Comparison of ENCODE assay signal across 1 cellular context in the genomic region with DNA sequence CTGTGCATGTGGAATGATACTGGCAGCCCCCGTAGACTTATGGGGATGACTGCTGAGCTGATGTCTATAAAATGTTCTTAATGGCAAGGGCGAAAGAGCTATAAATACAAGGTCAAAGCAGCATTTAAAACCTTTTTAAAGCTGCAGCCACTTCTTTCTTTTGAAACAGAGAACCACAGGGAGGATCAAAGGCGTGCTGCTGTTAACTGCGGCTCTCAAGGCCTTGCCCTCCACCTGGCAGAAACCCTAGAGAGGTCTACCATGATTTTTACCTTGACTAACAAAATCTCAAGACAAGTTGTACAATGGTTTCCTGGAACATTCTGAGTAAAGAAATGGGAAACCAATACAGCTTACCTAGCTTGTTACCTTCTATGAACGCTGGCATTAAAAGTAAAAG.
TF ChIP-seq lines count a peak whose summit lies in the region.

No MANE protein-coding gene starts in this region.

TF ChIP-seq in HEK293, 187 proteins besides CTCF, POLR2A, EP300 and RAD21 (continued from another document):
- TF ChIP-seq, protein P1, sequence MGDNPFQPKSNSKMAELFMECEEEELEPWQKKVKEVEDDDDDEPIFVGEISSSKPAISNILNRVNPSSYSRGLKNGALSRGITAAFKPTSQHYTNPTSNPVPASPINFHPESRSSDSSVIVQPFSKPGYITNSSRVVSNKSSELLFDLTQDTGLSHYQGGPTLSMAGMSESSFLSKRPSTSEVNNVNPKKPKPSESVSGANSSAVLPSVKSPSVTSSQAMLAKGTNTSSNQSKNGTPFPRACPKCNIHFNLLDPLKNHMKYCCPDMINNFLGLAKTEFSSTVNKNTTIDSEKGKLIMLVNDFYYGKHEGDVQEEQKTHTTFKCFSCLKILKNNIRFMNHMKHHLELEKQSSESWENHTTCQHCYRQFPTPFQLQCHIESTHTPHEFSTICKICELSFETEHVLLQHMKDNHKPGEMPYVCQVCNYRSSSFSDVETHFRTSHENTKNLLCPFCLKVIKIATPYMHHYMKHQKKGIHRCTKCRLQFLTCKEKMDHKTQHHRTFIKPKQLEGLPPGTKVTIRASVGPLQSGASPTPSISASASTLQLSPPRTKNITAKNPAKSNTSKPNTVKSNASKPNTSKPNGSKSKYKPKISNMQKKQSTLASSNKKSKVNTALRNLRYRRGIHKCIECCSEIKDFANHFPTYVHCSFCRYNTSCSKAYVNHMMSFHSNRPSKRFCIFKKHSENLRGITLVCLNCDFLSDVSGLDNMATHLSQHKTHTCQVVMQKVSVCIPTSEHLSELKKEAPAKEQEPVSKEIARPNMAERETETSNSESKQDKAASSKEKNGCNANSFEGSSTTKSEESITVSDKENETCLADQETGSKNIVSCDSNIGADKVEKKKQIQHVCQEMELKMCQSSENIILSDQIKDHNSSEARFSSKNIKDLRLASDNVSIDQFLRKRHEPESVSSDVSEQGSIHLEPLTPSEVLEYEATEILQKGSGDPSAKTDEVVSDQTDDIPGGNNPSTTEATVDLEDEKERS (tag by site-specific recombination; IDR thresholded peaks at IDR 0.05): no peak
- TF ChIP-seq ZNF394 (tag by site-specific recombination; IDR thresholded peaks at IDR 0.05; ENCODE audit: borderline replicate concordance) (no peak), ZNF555 (tag by site-specific recombination; conservative IDR thresholded peaks at IDR 0.05) (no peak), BCL11A (tag by site-specific recombination; IDR thresholded peaks at IDR 0.05; ENCODE audit: low read depth) (no peak), ATF2 (tag by site-specific recombination; IDR thresholded peaks at IDR 0.05; ENCODE audit: low read depth) (no peak)
- TF ChIP-seq, protein P2, sequence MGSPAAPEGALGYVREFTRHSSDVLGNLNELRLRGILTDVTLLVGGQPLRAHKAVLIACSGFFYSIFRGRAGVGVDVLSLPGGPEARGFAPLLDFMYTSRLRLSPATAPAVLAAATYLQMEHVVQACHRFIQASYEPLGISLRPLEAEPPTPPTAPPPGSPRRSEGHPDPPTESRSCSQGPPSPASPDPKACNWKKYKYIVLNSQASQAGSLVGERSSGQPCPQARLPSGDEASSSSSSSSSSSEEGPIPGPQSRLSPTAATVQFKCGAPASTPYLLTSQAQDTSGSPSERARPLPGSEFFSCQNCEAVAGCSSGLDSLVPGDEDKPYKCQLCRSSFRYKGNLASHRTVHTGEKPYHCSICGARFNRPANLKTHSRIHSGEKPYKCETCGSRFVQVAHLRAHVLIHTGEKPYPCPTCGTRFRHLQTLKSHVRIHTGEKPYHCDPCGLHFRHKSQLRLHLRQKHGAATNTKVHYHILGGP (tag by site-specific recombination; IDR thresholded peaks at IDR 0.05): no peak
